In the genomic region with DNA sequence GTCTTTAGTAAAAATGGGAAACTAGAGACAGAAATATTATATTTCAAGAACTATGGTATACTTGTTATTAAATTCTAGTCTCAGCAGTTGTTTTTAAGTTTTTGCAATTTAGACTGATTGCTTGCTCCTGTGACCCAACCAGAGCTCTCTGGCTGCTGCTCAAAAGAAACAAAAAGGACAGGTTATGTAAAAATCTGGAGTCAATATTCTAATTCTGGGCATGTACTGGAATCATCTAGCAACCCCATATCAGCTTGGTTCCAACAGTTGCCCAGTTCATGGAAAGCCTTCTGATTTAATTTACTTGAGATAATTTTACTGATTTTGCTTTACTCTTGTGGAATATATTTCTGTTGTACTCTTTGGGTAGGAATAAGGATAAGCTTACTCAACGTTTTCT, we compare ENCODE assay signal across 2 cellular contexts.
TF ChIP-seq lines count a peak whose summit lies in the region.

No MANE protein-coding gene starts in this region.

TF ChIP-seq in liver, 16 proteins besides CTCF, POLR2A, EP300 and RAD21:
- TF ChIP-seq FOXA2 (IDR thresholded peaks at IDR 0.05) (no peak), ZBTB33 (IDR thresholded peaks at IDR 0.05) (no peak), EGR1 (IDR thresholded peaks at IDR 0.05; ENCODE audit: low read depth in 2 of 2) (no peak), HNF4G (IDR thresholded peaks at IDR 0.05) (no peak), YY1 (IDR thresholded peaks at IDR 0.05) (peak; percentile 78), HNF4A (conservative IDR thresholded peaks at IDR 0.05) (peak; percentile 46 to 55), SP1 (IDR thresholded peaks at IDR 0.05) (peak; percentile 19), REST (IDR thresholded peaks at IDR 0.05) (peak; percentile 32), NR2F2 (IDR thresholded peaks at IDR 0.05) (no peak), GABPA (IDR thresholded peaks at IDR 0.05 in 1 of 2, conservative IDR thresholded peaks at IDR 0.05 in 1 of 2) (no peak), JUND (IDR thresholded peaks at IDR 0.05) (peak in 1 of 2 donors; percentile 11), ATF3 (IDR thresholded peaks at IDR 0.05) (no peak), FOXA1 (IDR thresholded peaks at IDR 0.05) (no peak), RXRA (IDR thresholded peaks at IDR 0.05) (peak; percentile 6 to 20), TAF1 (conservative IDR thresholded peaks at IDR 0.05) (no peak)
- TF ChIP-seq, protein P1, sequence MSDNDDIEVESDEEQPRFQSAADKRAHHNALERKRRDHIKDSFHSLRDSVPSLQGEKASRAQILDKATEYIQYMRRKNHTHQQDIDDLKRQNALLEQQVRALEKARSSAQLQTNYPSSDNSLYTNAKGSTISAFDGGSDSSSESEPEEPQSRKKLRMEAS (IDR thresholded peaks at IDR 0.05): no peak
TF ChIP-seq in liver: peak in this region for 6.

TF ChIP-seq in HepG2, 621 proteins besides CTCF, POLR2A, EP300 and RAD21:
- TF ChIP-seq ASH2L (IDR thresholded peaks at IDR 0.05; ENCODE audit: insufficient read length, low read depth, low read length): no peak
- no peak for TF ChIP-seq HNRNPK (IDR thresholded peaks at IDR 0.05; ENCODE audit: low read depth, low read length, poor library complexity, severe bottlenecking)
TF ChIP-seq in HepG2: peak in this region for 0.
